ENCODE assay signal across 21 cellular contexts in genomic region chr13:52383362-52383761, GRCh38.
"Had no signal": no experiment of that assay in that cellular context is flagged by ENCODE, and none has a peak within 500 bp of the region (broad histone marks: within the 10 kb centered on the region; RNA-seq: fewer than 3 reads in every experiment).

No MANE protein-coding gene starts in this region.

- DNase-seq: activated CD4-positive, alpha-beta T cell treated with anti-CD3 and anti-CD28 coated beads, Interleukin-2, amount 10 ng/mL, durations not matched to agents 24 days and 14 days; activated CD8-positive, alpha-beta T cell treated with anti-CD3 and anti-CD28 coated beads for 36 hours; activated naive CD4-positive, alpha-beta T cell; adrenal gland; central memory CD4-positive, alpha-beta T cell; foreskin fibroblast; heart right ventricle; islet precursor cell; mammary epithelial cell; midbrain; natural killer cell; stimulated activated CD4-positive, alpha-beta T cell treated with anti-CD3 and anti-CD28 coated beads, Interleukin-12 subunit alpha, Interleukin-12 subunit beta, amount 100 ng/mL, for 4 hours; stimulated activated CD4-positive, alpha-beta T cell treated with anti-CD3 and anti-CD28 coated beads, Interleukin-4, amount 100 ng/mL, for 4 hours; stimulated activated naive CD8-positive, alpha-beta T cell treated with anti-CD3 and anti-CD28 coated beads, Interleukin-15, Interleukin-2, amounts not matched to agents 100 U/mL and 50 U/mL, for 24 hours; upper lobe of left lung had no signal

- H3K36me3 ChIP-seq: adrenal gland had no signal

- FAIRE-seq: colon had no signal

- ATAC-seq: activated CD4-positive, CD25-positive, alpha-beta regulatory T cell treated with anti-CD3 and anti-CD28 coated beads, Interleukin-2, amount 50 U/mL, for 24 hours; activated CD8-positive, alpha-beta T cell treated with anti-CD3 and anti-CD28 coated beads for 36 hours; activated T-helper 17 cell treated with anti-CD3 and anti-CD28 coated beads, Interleukin-2, amount 50 U/mL, for 72 hours; natural killer cell; stimulated activated naive CD8-positive, alpha-beta T cell treated with anti-CD3 and anti-CD28 coated beads, Interleukin-15, Interleukin-2, amounts not matched to agents 100 U/mL and 50 U/mL, for 24 hours had no signal

- H3K4me3 ChIP-seq: adrenal gland, ascending aorta, heart right ventricle, upper lobe of left lung had no signal

- H3K4me1 ChIP-seq: adrenal gland, ascending aorta had no signal

- H3K27me3 ChIP-seq: adrenal gland, ascending aorta, heart right ventricle, upper lobe of left lung had no signal

- H3K27ac ChIP-seq: adrenal gland, ascending aorta, epithelial cell of prostate, heart right ventricle, VCaP had no signal

- H3K9me3 ChIP-seq: adrenal gland, ascending aorta, upper lobe of left lung had no signal
